11 cellular contexts compared by ENCODE assay signal in the genomic region with DNA sequence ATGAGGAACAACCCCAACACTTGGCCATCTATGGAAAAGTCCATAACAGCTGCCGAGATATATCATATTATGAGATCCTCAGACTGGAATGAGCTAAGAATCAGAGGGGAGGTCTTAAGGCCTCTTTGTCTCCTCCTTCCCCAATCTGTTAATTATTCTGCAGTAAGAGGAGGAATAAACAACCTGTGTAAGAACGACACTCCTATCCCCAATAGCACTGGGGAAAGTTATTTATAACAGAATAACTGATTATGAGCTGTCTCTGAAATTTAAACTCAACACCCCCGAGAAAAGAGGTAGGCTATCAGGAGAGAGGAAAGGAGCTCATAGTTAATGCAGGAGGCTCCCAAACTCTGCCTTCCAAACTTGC.
A peak's percentile ranks its signal among the peaks of the same experiment; 100 is the strongest.
DNase-seq lines count a peak whose midpoint lies in the region; ATAC-seq, FAIRE-seq and TF ChIP-seq lines count a peak whose summit lies in the region.
"Had no signal": no experiment of that assay in that cellular context is flagged by ENCODE, and none has a peak within 500 bp of the region (broad histone marks: within the 10 kb centered on the region; RNA-seq: fewer than 3 reads in every experiment).

No MANE protein-coding gene starts in this region.

- DNase-seq in astrocyte (ENCODE audit: low read depth) (no peak), prostate gland (ENCODE audit: low spot score) (no peak), retina (no peak), T-helper 9 cell (no peak), hypothalamus (lab: John Stamatoyannopoulos, UW) (no peak)
- DNase-seq in stimulated activated CD4-positive, alpha-beta T cell treated with anti-CD3 and anti-CD28 coated beads, Interleukin-4, amount 100 ng/mL, for 4 hours: no peak
- DNase-seq: activated CD8-positive, alpha-beta memory T cell treated with anti-CD3 and anti-CD28 coated beads, Interleukin-2, amount 50 U/mL, for 48 hours; upper lobe of left lung had no signal

- H3K27me3 ChIP-seq in astrocyte (ENCODE audit: insufficient read depth, low read length) (no peaks in the 10 kb centered on the region), prostate gland (replicated peaks; ENCODE audit: insufficient read depth) (no peaks in the 10 kb centered on the region)
- H3K27me3 ChIP-seq: BLaER1, upper lobe of left lung had no signal

- TF ChIP-seq POLR2A in prostate gland (IDR thresholded peaks at IDR 0.05): no peak

- no peaks in the 10 kb centered on the region for H4K20me1 ChIP-seq in astrocyte (ENCODE audit: insufficient read depth, low read length)
- H4K20me1 ChIP-seq: BLaER1 had no signal

- peak overlapping the region; percentile 11 for H3K4me3 ChIP-seq in astrocyte (ENCODE audit: insufficient read depth, low read depth, low read length)
- no peak overlapping the region for H3K4me3 ChIP-seq in prostate gland
- H3K4me3 ChIP-seq: BLaER1, upper lobe of left lung had no signal

- peak overlapping the region; percentile 68 for H3K4me2 ChIP-seq in astrocyte (ENCODE audit: low read length)
- H3K4me2 ChIP-seq: BLaER1 had no signal

- 51% methylated on average over 3 of the region's 3 CpGs for WGBS in prostate gland

- H2AFZ ChIP-seq in astrocyte (ENCODE audit: low read depth, low read length): no peak overlapping the region

- H3K4me1 Mint-ChIP-seq in astrocyte (ENCODE audit: low read depth, unreplicated experiment): peaks cover 25% of the 10 kb centered on the region

- H3K9ac ChIP-seq in astrocyte (ENCODE audit: low read length): peak overlapping the region; percentile 66
- H3K9ac ChIP-seq: BLaER1 had no signal

- H3K27ac ChIP-seq in C4-2B (peak overlapping the region; percentile 73; the same call in 1 of the 2 replicates), astrocyte (ENCODE audit: low read depth, low read length) (peak overlapping the region; percentile 92), prostate gland (peak overlapping the region; percentile 71 to 84)
- H3K27ac ChIP-seq: BLaER1, upper lobe of left lung had no signal

- no peaks in the 10 kb centered on the region for H3K79me2 ChIP-seq in astrocyte (ENCODE audit: insufficient read depth, low read length)

- no peak for FAIRE-seq in astrocyte (lab: Jason Lieb, UNC)

- H3K9me3 Mint-ChIP-seq in astrocyte (ENCODE audit: unreplicated experiment): no peaks in the 10 kb centered on the region

- intact Hi-C loops in prostate gland (cut with DNase I): no loop called here

- no peaks in the 10 kb centered on the region for H3K9me3 ChIP-seq in astrocyte (ENCODE audit: insufficient read depth, low read depth, low read length)
- H3K9me3 ChIP-seq in prostate gland: no peaks in the 10 kb centered on the region
- H3K9me3 ChIP-seq: BLaER1, upper lobe of left lung had no signal

- H3K4me1 ChIP-seq in astrocyte (ENCODE audit: insufficient read depth, low read length) (peaks cover 27% of the 10 kb centered on the region), prostate gland (replicated peaks) (peaks cover 26% of the 10 kb centered on the region)
- H3K4me1 ChIP-seq: upper lobe of left lung had no signal

- ATAC-seq in HG02884 (IDR thresholded peaks at IDR 0.05; ENCODE audit: unreplicated experiment): peak; percentile 6

- TF ChIP-seq CTCF in C4-2B (conservative IDR thresholded peaks at IDR 0.05): no peak
- TF ChIP-seq CTCF in astrocyte (IDR thresholded peaks at IDR 0.05; ENCODE audit: insufficient read depth, low read depth, low read length): no peak
- TF ChIP-seq CTCF in prostate gland (IDR thresholded peaks at IDR 0.05): no peak

- no peak overlapping the region for H3K4me3 Mint-ChIP-seq in astrocyte (ENCODE audit: unreplicated experiment)

- H3K36me3 Mint-ChIP-seq in astrocyte (ENCODE audit: low read depth, unreplicated experiment): peaks cover 8% of the 10 kb centered on the region

- peaks cover 21% of the 10 kb centered on the region for H3K36me3 ChIP-seq in astrocyte (ENCODE audit: insufficient read depth, low read length)
- no peaks in the 10 kb centered on the region for H3K36me3 ChIP-seq in prostate gland

- no peaks in the 10 kb centered on the region for H3K27me3 Mint-ChIP-seq in astrocyte (ENCODE audit: low read depth, unreplicated experiment)

- no peak overlapping the region for H3K27ac Mint-ChIP-seq in astrocyte (ENCODE audit: unreplicated experiment)
